9 cellular contexts compared by ENCODE assay signal in the genomic region with DNA sequence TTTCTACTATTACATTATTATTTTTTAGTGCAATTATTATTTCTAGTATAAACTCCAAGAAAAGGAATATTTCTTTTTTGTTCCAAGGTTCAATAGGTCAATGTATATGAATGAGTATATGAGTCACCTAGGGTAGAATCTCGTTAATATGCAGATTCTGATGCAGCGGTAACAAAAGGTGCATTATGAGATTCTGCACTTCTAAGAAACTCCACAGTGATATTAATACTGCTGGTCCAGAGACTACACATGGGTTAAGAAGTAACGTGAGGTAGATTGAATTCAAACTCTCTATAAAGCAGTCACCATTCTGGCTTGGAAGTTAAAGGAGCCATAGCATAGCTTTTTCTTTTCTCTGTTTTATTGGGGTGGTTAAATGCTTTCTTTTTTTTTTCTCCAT.
"Had no signal": no experiment of that assay in that cellular context is flagged by ENCODE, and none has a peak within 500 bp of the region (broad histone marks: within the 10 kb centered on the region; RNA-seq: fewer than 3 reads in every experiment).

No MANE protein-coding gene starts in this region.

- H3K9me3 Mint-ChIP-seq: HFFc6 had no signal

- DNase-seq: GM23248, GOT3, H7, HFFc6 had no signal

- H3K36me3 ChIP-seq: HAP-1 had no signal

- H2AFZ ChIP-seq: GM23248 had no signal

- H3K9me3 ChIP-seq: HAP-1 had no signal

- H3K27ac ChIP-seq: GM23248, HL-60 had no signal

- H3K9ac ChIP-seq: GM23248 had no signal

- ATAC-seq: HCT116, HepG2, K562 had no signal

- H3K4me3 ChIP-seq: GM23248, HAP-1, K562 had no signal
